9 cellular contexts compared by ENCODE assay signal in genomic region chr13:105410602-105411001, GRCh38. TPM values are rescaled to one million over a fixed set of nuclear protein-coding genes. Genes with fewer than 3 reads are reported as not detected.
DNase-seq lines count a peak whose midpoint lies in the region; ATAC-seq and TF ChIP-seq lines count a peak whose summit lies in the region.
"Had no signal": no experiment of that assay in that cellular context is flagged by ENCODE, and none has a peak within 500 bp of the region (broad histone marks: within the 10 kb centered on the region; RNA-seq: fewer than 3 reads in every experiment).

No MANE protein-coding gene starts in this region.

- no peaks in the 10 kb centered on the region for H3K27me3 ChIP-seq in HUES6 (ENCODE audit: control insufficient read depth, insufficient read depth, low read length)
- no peaks in the 10 kb centered on the region for H3K27me3 ChIP-seq in foreskin keratinocyte

- H3K36me3 ChIP-seq in HUES6 (ENCODE audit: control insufficient read depth, insufficient read depth, low read length) = no peaks in the 10 kb centered on the region

- no peaks in the 10 kb centered on the region for H3K4me1 Mint-ChIP-seq in activated CD8-positive, alpha-beta T cell treated with anti-CD3 and anti-CD28 coated beads, Interleukin-2, amount 10 ng/mL, durations not matched to agents 7 days and 5 days (ENCODE audit: low read depth)
- H3K4me1 Mint-ChIP-seq in immature natural killer cell = no peaks in the 10 kb centered on the region
- H3K4me1 Mint-ChIP-seq: central memory CD8-positive, alpha-beta T cell had no signal

- no peak overlapping the region for H3K9ac ChIP-seq in HUES6 (ENCODE audit: low read length)

- DNase-seq in AG10803 (ENCODE audit: low read depth) (peak; percentile 52), foreskin keratinocyte (no peak), posterior vena cava (ENCODE audit: low spot score) (peak; percentile 78), immature natural killer cell (no peak)
- peak; percentile 37 for DNase-seq in activated CD8-positive, alpha-beta T cell treated with anti-CD3 and anti-CD28 coated beads, Interleukin-2, amount 10 ng/mL, durations not matched to agents 7 days and 5 days

- TF ChIP-seq CTCF in AG10803 (conservative IDR thresholded peaks at IDR 0.05; ENCODE audit: low read length) (peak; percentile 89), foreskin keratinocyte (conservative IDR thresholded peaks at IDR 0.05) (peak; percentile 64)

- no peaks in the 10 kb centered on the region for H3K9me3 Mint-ChIP-seq in activated CD8-positive, alpha-beta T cell treated with anti-CD3 and anti-CD28 coated beads, Interleukin-2, amount 10 ng/mL, durations not matched to agents 7 days and 5 days (ENCODE audit: insufficient read depth)
- peaks cover 0 to 3% (median 0%) of the 10 kb centered on the region in 6 donors for H3K9me3 Mint-ChIP-seq in immature natural killer cell

- H3K27me3 Mint-ChIP-seq in activated CD8-positive, alpha-beta T cell treated with anti-CD3 and anti-CD28 coated beads, Interleukin-2, amount 10 ng/mL, durations not matched to agents 7 days and 5 days (ENCODE audit: low read depth) = no peaks in the 10 kb centered on the region
- H3K27me3 Mint-ChIP-seq in immature natural killer cell (ENCODE audit: low read depth in 3 of 3) = peaks cover 0 to 3% (median 0%) of the 10 kb centered on the region in 3 donors
- H3K27me3 Mint-ChIP-seq: central memory CD8-positive, alpha-beta T cell had no signal

- H3K27ac ChIP-seq in HUES6 (ENCODE audit: low read depth, low read length) = no peak overlapping the region
- H3K27ac ChIP-seq in foreskin keratinocyte = no peak overlapping the region

- intact Hi-C loops in posterior vena cava (cut with DNase I) = no loop called here

- no peak for ATAC-seq in activated CD8-positive, alpha-beta T cell treated with anti-CD3 and anti-CD28 coated beads, Interleukin-2, amount 10 ng/mL, durations not matched to agents 7 days and 5 days
- peak; percentile 42 for ATAC-seq in foreskin keratinocyte
- ATAC-seq in HG02623 (IDR thresholded peaks at IDR 0.05; ENCODE audit: unreplicated experiment) = no peak
- ATAC-seq in activated CD4-positive, CD25-positive, alpha-beta regulatory T cell treated with anti-CD3 and anti-CD28 coated beads, Interleukin-2, amount 50 U/mL, for 24 hours = no peak

- H3K9me3 ChIP-seq in HUES6 (ENCODE audit: control insufficient read depth, insufficient read depth, low read depth, low read length) = no peaks in the 10 kb centered on the region

- POLR2A ChIA-PET in activated CD8-positive, alpha-beta T cell treated with anti-CD3 and anti-CD28 coated beads, Interleukin-2, amount 10 ng/mL, durations not matched to agents 7 days and 5 days (lab: Charles Lee) = no interaction called here

- H3K4me3 ChIP-seq in AG10803 (ENCODE audit: low read length) = peak overlapping the region; percentile 19
- H3K4me3 ChIP-seq in HUES6 (ENCODE audit: low read depth, low read length) = peak overlapping the region; percentile 5; the same call in 1 of the 2 replicates

- no peak overlapping the region for H3K4me3 Mint-ChIP-seq in activated CD8-positive, alpha-beta T cell treated with anti-CD3 and anti-CD28 coated beads, Interleukin-2, amount 10 ng/mL, durations not matched to agents 7 days and 5 days
- H3K4me3 Mint-ChIP-seq in immature natural killer cell = no peak overlapping the region
- H3K4me3 Mint-ChIP-seq: central memory CD8-positive, alpha-beta T cell had no signal

- no peaks in the 10 kb centered on the region for H3K36me3 Mint-ChIP-seq in activated CD8-positive, alpha-beta T cell treated with anti-CD3 and anti-CD28 coated beads, Interleukin-2, amount 10 ng/mL, durations not matched to agents 7 days and 5 days (ENCODE audit: low read depth)
- no peaks in the 10 kb centered on the region for H3K36me3 Mint-ChIP-seq in immature natural killer cell

- CTCF ChIA-PET in activated CD8-positive, alpha-beta T cell treated with anti-CD3 and anti-CD28 coated beads, Interleukin-2, amount 10 ng/mL, durations not matched to agents 7 days and 5 days (lab: Charles Lee) = no interaction called here

- H3K27ac Mint-ChIP-seq in activated CD8-positive, alpha-beta T cell treated with anti-CD3 and anti-CD28 coated beads, Interleukin-2, amount 10 ng/mL, durations not matched to agents 7 days and 5 days = no peak overlapping the region
- no peak overlapping the region for H3K27ac Mint-ChIP-seq in immature natural killer cell

- H3K4me1 ChIP-seq in HUES6 (ENCODE audit: control insufficient read depth, insufficient read depth, low read length) (no peaks in the 10 kb centered on the region), foreskin keratinocyte (no peaks in the 10 kb centered on the region)

RNA-seq across cellular contexts. Expression of gene DAOA, which starts 55.2 kb away (rescaled TPM):
- not detected for total RNA-seq in activated CD8-positive, alpha-beta T cell treated with anti-CD3 and anti-CD28 coated beads, Interleukin-2, amount 10 ng/mL, durations not matched to agents 7 days and 5 days
- total RNA-seq in foreskin keratinocyte (not detected in 2 replicates), posterior vena cava (not detected)
- polyA plus RNA-seq in foreskin keratinocyte (not detected in 2 replicates), immature natural killer cell (not detected)

Comparison
In these comparisons a context has a peak if more than half of its experiments do, and no peak if none do; other contexts are left out.
1. DNase-seq: peak in AG10803 (single experiment), activated CD8-positive, alpha-beta T cell treated with anti-CD3 and anti-CD28 coated beads, Interleukin-2, amount 10 ng/mL, durations not matched to agents 7 days and 5 days (single experiment) and posterior vena cava (single experiment); none in foreskin keratinocyte (0 of 2) and immature natural killer cell (0 of 3).